ENCODE assay signal across 8 cellular contexts in the genomic region with DNA sequence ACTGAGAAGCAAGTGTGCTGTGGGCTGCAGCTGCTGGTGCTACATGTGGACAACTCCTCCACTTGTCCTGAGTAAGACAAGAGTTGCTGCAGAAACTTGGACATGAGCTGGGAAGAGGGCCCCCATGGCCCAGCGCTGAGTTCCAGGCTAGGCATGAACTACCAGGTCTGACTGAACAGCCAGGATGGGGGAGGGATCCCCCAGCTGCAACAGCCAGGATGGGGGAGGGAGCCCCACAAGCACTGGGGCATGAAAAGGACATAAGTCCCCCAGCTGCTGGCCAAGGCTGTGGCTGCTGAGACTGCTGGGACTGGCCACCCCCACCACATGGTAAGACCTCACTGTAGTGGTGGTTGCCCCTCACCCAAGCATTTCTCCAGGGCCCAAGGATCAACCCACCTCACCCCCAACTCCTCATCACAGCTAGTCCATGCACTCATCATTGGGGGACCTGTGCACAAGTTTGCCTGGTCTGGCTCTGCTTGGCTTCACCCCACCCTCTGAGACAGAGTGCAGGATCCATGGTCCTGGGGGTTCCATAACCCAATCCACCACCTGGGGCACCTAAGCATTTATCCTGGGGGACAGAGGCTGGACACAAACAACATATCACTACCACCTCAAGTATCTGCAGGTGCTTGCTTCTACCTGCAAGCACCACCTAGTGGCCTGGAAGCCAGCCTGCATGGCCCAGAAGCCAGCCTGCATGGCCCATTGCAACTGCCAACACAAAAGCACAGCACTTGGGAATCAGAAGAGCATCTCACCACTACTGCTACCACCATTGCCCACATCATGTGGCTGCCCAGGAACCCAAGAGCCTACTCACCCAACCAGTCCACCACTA.
DNase-seq lines count a peak whose midpoint lies in the region; ATAC-seq and TF ChIP-seq lines count a peak whose summit lies in the region.

No MANE protein-coding gene starts in this region.

- no peaks in the 10 kb centered on the region for H3K9me3 ChIP-seq in RWPE2 (ENCODE audit: severe bottlenecking)

- peak; percentile 29 for DNase-seq in activated naive CD4-positive, alpha-beta T cell treated with Interleukin-2 at 50 U/mL for 16 hours
- DNase-seq in activated naive CD4-positive, alpha-beta T cell (lab: John Stamatoyannopoulos, UW) = no peak
- no peak for DNase-seq in RWPE2 (ENCODE audit: low spot score)
- peak; percentile 12 to 15 for DNase-seq in erythroblast (lab: John Stamatoyannopoulos, UW)
- DNase-seq in stimulated activated naive CD8-positive, alpha-beta T cell treated with anti-CD3 and anti-CD28 coated beads, Interleukin-15, Interleukin-2, amounts not matched to agents 100 U/mL and 50 U/mL, for 24 hours = peak; percentile 25
- no peak for DNase-seq in midbrain (lab: John Stamatoyannopoulos, UW)

- no peaks in the 10 kb centered on the region for H3K27me3 ChIP-seq in RWPE2 (ENCODE audit: insufficient read depth, poor library complexity, severe bottlenecking)

- peak; percentile 65 for TF ChIP-seq CTCF in RWPE2 (IDR thresholded peaks at IDR 0.05; ENCODE audit: poor library complexity, severe bottlenecking)

- H3K4me3 ChIP-seq in RWPE2 (ENCODE audit: severe bottlenecking) = no peak overlapping the region

- no peak overlapping the region for H3K27ac ChIP-seq in RWPE2 (ENCODE audit: poor library complexity, severe bottlenecking)

- ATAC-seq in HG02642 (IDR thresholded peaks at IDR 0.05; ENCODE audit: poor library complexity, unreplicated experiment) (peak; percentile 78), RWPE2 (ENCODE audit: low read depth) (peak; percentile 56; the same call in 2 of the 3 replicates), GM19463 (IDR thresholded peaks at IDR 0.05; ENCODE audit: unreplicated experiment) (no peak)
- ATAC-seq in stimulated activated naive CD8-positive, alpha-beta T cell treated with anti-CD3 and anti-CD28 coated beads, Interleukin-15, Interleukin-2, amounts not matched to agents 100 U/mL and 50 U/mL, for 24 hours = peak; percentile 46

- no peaks in the 10 kb centered on the region for H3K4me1 ChIP-seq in RWPE2 (ENCODE audit: insufficient read depth, poor library complexity, severe bottlenecking)

- no peaks in the 10 kb centered on the region for H3K36me3 ChIP-seq in RWPE2 (ENCODE audit: low read depth)

- TF ChIP-seq POLR2A in erythroblast (IDR thresholded peaks at IDR 0.05; ENCODE audit: low read length) = no peak

Comparison
In these comparisons a context has a peak if more than half of its experiments do, and no peak if none do; other contexts are left out.
1. DNase-seq: peak in activated naive CD4-positive, alpha-beta T cell treated with Interleukin-2 at 50 U/mL for 16 hours (single experiment), erythroblast (2 of 2) and stimulated activated naive CD8-positive, alpha-beta T cell treated with anti-CD3 and anti-CD28 coated beads, Interleukin-15, Interleukin-2, amounts not matched to agents 100 U/mL and 50 U/mL, for 24 hours (single experiment); none in activated naive CD4-positive, alpha-beta T cell (0 of 4), RWPE2 (single experiment) and midbrain (single experiment).